ENCODE assay signal across 24 cellular contexts in genomic region chr12:13582421-13582820, GRCh38.
"Had no signal": no experiment of that assay in that cellular context is flagged by ENCODE, and none has a peak within 500 bp of the region (broad histone marks: within the 10 kb centered on the region; RNA-seq: fewer than 3 reads in every experiment).

No MANE protein-coding gene starts in this region.

- DNase-seq: dermis blood vessel endothelial cell; effector memory CD4-positive, alpha-beta T cell; erythroblast; esophagus squamous epithelium; foreskin melanocyte; glutamatergic neuron; heart right ventricle; hippocampal formation; mesenchymal stem cell; midbrain; naive thymus-derived CD4-positive, alpha-beta T cell; nucleus accumbens; sigmoid colon; stimulated activated CD4-positive, alpha-beta T cell treated with anti-CD3 and anti-CD28 coated beads, Interleukin-2, amount 100 ng/mL, for 24 hours; stimulated activated CD4-positive, alpha-beta T cell treated with anti-CD3 and anti-CD28 coated beads, Interleukin-4, amount 100 ng/mL, for 24 hours; stimulated activated naive CD4-positive, alpha-beta T cell treated with Interleukin-2 at 50 U/mL for 16 hours; stomach; thyroid gland had no signal

- H3K36me3 Mint-ChIP-seq: naive thymus-derived CD4-positive, alpha-beta T cell; stimulated activated effector memory CD8-positive, alpha-beta T cell treated with anti-CD3 and anti-CD28 coated beads, Interleukin-12 subunit alpha, Interleukin-12 subunit beta, amount 100 ng/mL, for 72 hours had no signal

- H3K9me3 Mint-ChIP-seq: nephron; stimulated activated effector memory CD8-positive, alpha-beta T cell treated with anti-CD3 and anti-CD28 coated beads, Interleukin-12 subunit alpha, Interleukin-12 subunit beta, amount 100 ng/mL, for 72 hours; type B pancreatic cell had no signal

- H3K27ac ChIP-seq: coronary artery, esophagus squamous epithelium, heart right ventricle, prostate gland, right atrium auricular region, sigmoid colon, stomach, thyroid gland had no signal

- H3K4me3 Mint-ChIP-seq: naive thymus-derived CD4-positive, alpha-beta T cell; nephron; stimulated activated effector memory CD8-positive, alpha-beta T cell treated with anti-CD3 and anti-CD28 coated beads, Interleukin-12 subunit alpha, Interleukin-12 subunit beta, amount 100 ng/mL, for 72 hours; type B pancreatic cell had no signal

- H3K4me1 ChIP-seq: esophagus squamous epithelium, heart right ventricle, prostate gland, right atrium auricular region, sigmoid colon, stomach, thyroid gland had no signal

- H3K36me3 ChIP-seq: esophagus squamous epithelium, heart right ventricle, prostate gland, right atrium auricular region, sigmoid colon, stomach, thyroid gland had no signal

- H3K4me1 Mint-ChIP-seq: naive thymus-derived CD4-positive, alpha-beta T cell; stimulated activated effector memory CD8-positive, alpha-beta T cell treated with anti-CD3 and anti-CD28 coated beads, Interleukin-12 subunit alpha, Interleukin-12 subunit beta, amount 100 ng/mL, for 72 hours had no signal

- ATAC-seq: heart right ventricle; naive thymus-derived CD4-positive, alpha-beta T cell; stimulated activated effector memory CD8-positive, alpha-beta T cell treated with anti-CD3 and anti-CD28 coated beads, Interleukin-12 subunit alpha, Interleukin-12 subunit beta, amount 100 ng/mL, for 72 hours had no signal

- H3K27ac Mint-ChIP-seq: naive thymus-derived CD4-positive, alpha-beta T cell; nephron; stimulated activated effector memory CD8-positive, alpha-beta T cell treated with anti-CD3 and anti-CD28 coated beads, Interleukin-12 subunit alpha, Interleukin-12 subunit beta, amount 100 ng/mL, for 72 hours; type B pancreatic cell had no signal

- H3K27me3 ChIP-seq: esophagus squamous epithelium, right atrium auricular region, sigmoid colon, stomach, thyroid gland had no signal

- H3K4me3 ChIP-seq: coronary artery, esophagus squamous epithelium, heart right ventricle, prostate gland, right atrium auricular region, sigmoid colon, stomach, thyroid gland had no signal

- H3K9me3 ChIP-seq: esophagus squamous epithelium, heart right ventricle, prostate gland, right atrium auricular region, sigmoid colon, stomach, thyroid gland had no signal
